ENCODE assay signal across 8 cellular contexts in the genomic region with DNA sequence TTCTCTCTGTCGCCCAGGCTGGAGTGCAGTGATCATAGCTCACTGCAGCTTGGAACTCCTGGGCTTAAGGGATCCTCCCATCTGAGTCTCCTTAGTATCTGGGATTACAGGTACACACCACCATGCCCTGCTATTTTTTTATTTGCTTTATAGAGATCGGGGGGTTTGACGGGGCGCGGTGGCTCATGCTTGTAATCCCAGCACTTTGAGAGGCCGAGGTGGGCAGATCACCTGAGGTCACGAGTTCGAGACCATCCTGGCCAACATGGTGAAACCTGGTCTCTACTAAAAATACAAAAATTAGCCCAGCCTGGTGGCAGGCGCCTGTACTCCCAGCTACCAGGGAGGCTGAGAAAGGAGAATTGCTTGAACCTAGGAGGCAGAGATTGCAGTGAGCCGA. TPM values are rescaled to one million over a fixed set of nuclear protein-coding genes. Genes with fewer than 3 reads are reported as not detected.
A peak's percentile ranks its signal among the peaks of the same experiment; 100 is the strongest.
DNase-seq lines count a peak whose midpoint lies in the region; ATAC-seq, FAIRE-seq and TF ChIP-seq lines count a peak whose summit lies in the region.
"Not testable (repeated sequence)": the region's sequence is repeated elsewhere in the genome, so short reads cannot be mapped to it uniquely, and the experiment has no call there.

No MANE protein-coding gene starts in this region.

- in situ Hi-C loops in K562 (cut with MboI): not testable (repeated sequence)

- peak overlapping the region; percentile 70 for H3K4me2 ChIP-seq in K562 (ENCODE audit: insufficient read depth, low read length)
- peak overlapping the region; percentile 55 for H3K4me2 ChIP-seq in fibroblast of lung (ENCODE audit: extremely low read depth, insufficient read depth, low read length)

- H3K36me3 Mint-ChIP-seq in Calu3 (ENCODE audit: insufficient read depth, unreplicated experiment): peaks cover 13% of the 10 kb centered on the region
- H3K36me3 Mint-ChIP-seq in activated CD4-positive, alpha-beta T cell treated with anti-CD3 and anti-CD28 coated beads, Interleukin-2, amount 10 ng/mL, durations not matched to agents 24 days and 14 days (ENCODE audit: low read depth): not testable (repeated sequence)

- H3K4me3 Mint-ChIP-seq in Calu3 (ENCODE audit: low read depth, unreplicated experiment): peak overlapping the region; percentile 86
- H3K4me3 Mint-ChIP-seq in activated CD4-positive, alpha-beta T cell treated with anti-CD3 and anti-CD28 coated beads, Interleukin-2, amount 10 ng/mL, durations not matched to agents 24 days and 14 days: peak overlapping the region; percentile 77

- not testable (repeated sequence) for BruUV-seq in Calu3 (replicated peaks; lab: Mats Ljungman, UMichigan); K562 (replicated peaks; lab: Mats Ljungman, UMichigan)

- not testable (repeated sequence) for ATAC-seq in K562

- H3K9me3 ChIP-seq in K562 (replicated peaks; ENCODE audit: control insufficient read depth, insufficient read depth, low read depth, low read length); fibroblast of lung (ENCODE audit: control insufficient read depth, insufficient read depth, low read depth, low read length); mononuclear cell (ENCODE audit: low read depth, low read length); prostate gland; tibial nerve: not testable (repeated sequence)

- H2AFZ ChIP-seq in K562 (ENCODE audit: low read depth, low read length) (peak overlapping the region; percentile 80), fibroblast of lung (ENCODE audit: low read length) (peak overlapping the region; percentile 74)

- H3K27me3 Mint-ChIP-seq in Calu3 (ENCODE audit: unreplicated experiment); activated CD4-positive, alpha-beta T cell treated with anti-CD3 and anti-CD28 coated beads, Interleukin-2, amount 10 ng/mL, durations not matched to agents 24 days and 14 days: not testable (repeated sequence)

- not testable (repeated sequence) for DNase-seq in Calu3; activated CD4-positive, alpha-beta T cell treated with anti-CD3 and anti-CD28 coated beads, Interleukin-2, amount 10 ng/mL, durations not matched to agents 24 days and 14 days; K562 (ENCODE audit: extremely low read depth in 1 of 4, low spot score in 3 of 4); fibroblast of lung (ENCODE audit: low read depth in 2 of 2); prostate gland (ENCODE audit: low spot score); tibial nerve (ENCODE audit: low spot score in 2 of 2)
- DNase-seq in NCI-H82 (lab: John Stamatoyannopoulos, UW): peak; percentile 70

- H3K9me3 Mint-ChIP-seq in Calu3 (ENCODE audit: low read depth, unreplicated experiment); activated CD4-positive, alpha-beta T cell treated with anti-CD3 and anti-CD28 coated beads, Interleukin-2, amount 10 ng/mL, durations not matched to agents 24 days and 14 days: not testable (repeated sequence)

- not testable (repeated sequence) for TF ChIP-seq POLR2A in K562 (conservative IDR thresholded peaks at IDR 0.05); prostate gland (IDR thresholded peaks at IDR 0.05); tibial nerve (IDR thresholded peaks at IDR 0.05)

- H4K20me1 ChIP-seq in K562 (replicated peaks; ENCODE audit: control insufficient read depth, insufficient read depth, low read length); fibroblast of lung (ENCODE audit: control insufficient read depth, extremely low read depth, insufficient read depth, low read length): not testable (repeated sequence)

- H3K9ac ChIP-seq in K562 (ENCODE audit: insufficient read depth in 1 of 2, low read depth in 2 of 2, low read length in 2 of 2): peak overlapping the region in 1 of 2 experiments; percentile 46; a peak in 1 of 4 replicates
- H3K9ac ChIP-seq in fibroblast of lung (ENCODE audit: insufficient read depth, low read length): not testable (repeated sequence)

- H3K9me1 ChIP-seq in K562 (ENCODE audit: control insufficient read depth, insufficient read depth, low read length): not testable (repeated sequence)

- not testable (repeated sequence) for FAIRE-seq in K562 (lab: Jason Lieb, UNC)

- not testable (repeated sequence) for H3K27ac Mint-ChIP-seq in Calu3 (ENCODE audit: unreplicated experiment)
- H3K27ac Mint-ChIP-seq in activated CD4-positive, alpha-beta T cell treated with anti-CD3 and anti-CD28 coated beads, Interleukin-2, amount 10 ng/mL, durations not matched to agents 24 days and 14 days: peak overlapping the region; percentile 96

- 84% methylated on average over 7 of the region's 10 CpGs for WGBS in K562 (ENCODE audit: insufficient coverage, low coverage, missing lambda C conversion rate)
- WGBS in prostate gland: 96% methylated on average over 10 of the region's 10 CpGs
- 94 to 96% methylated on average over 10 of the region's 10 CpGs for WGBS in tibial nerve, 2 donors

- H3K4me3 ChIP-seq in K562 (peak overlapping the region; percentile 91; the same call in 1 of the 2 replicates), mononuclear cell (ENCODE audit: low read length) (peak overlapping the region; percentile 29), tibial nerve (peak overlapping the region in 2 of 4 donors; percentile 93 to 99)
- H3K4me3 ChIP-seq in fibroblast of lung (replicated peaks in 1 of 4; ENCODE audit: control extremely low read depth in 1 of 4, insufficient read depth in 1 of 4, low read depth in 3 of 4, low read length in 4 of 4); prostate gland: not testable (repeated sequence)

- H3K79me2 ChIP-seq in K562 (ENCODE audit: control insufficient read depth, insufficient read depth, low read length): peaks cover 42% of the 10 kb centered on the region
- H3K79me2 ChIP-seq in fibroblast of lung (ENCODE audit: control insufficient read depth, insufficient read depth, low read length): peaks cover 39% of the 10 kb centered on the region

- CTCF ChIA-PET in Calu3 (lab: Charles Lee): interaction anchor here (1.0 kb wide), 1 partner anchor 167 kb away, joined by 6 read pairs; no protein-coding TSS in a partner anchor
- CTCF ChIA-PET in K562 (lab: Yijun Ruan, JAX; ENCODE audit: low intra/inter-chr PET ratio): interaction anchor here (1.1 kb wide), 1 partner anchor 152 kb away, joined by 4 read pairs; no protein-coding TSS in a partner anchor

- H3K4me1 ChIP-seq in K562 (replicated peaks in 1 of 2; ENCODE audit: control insufficient read depth in 2 of 2, insufficient read depth in 2 of 2, low read length in 2 of 2) (peaks cover 2 to 25% of the 10 kb centered on the region in 2 experiments; a peak in 3 of 5 replicates), mononuclear cell (ENCODE audit: insufficient read depth, low read length) (peaks cover 26% of the 10 kb centered on the region), tibial nerve (peaks cover 0 to 28% (median 6%) of the 10 kb centered on the region in 4 donors)
- not testable (repeated sequence) for H3K4me1 ChIP-seq in fibroblast of lung (ENCODE audit: control insufficient read depth, extremely low read depth, insufficient read depth, low read length); prostate gland (replicated peaks)

- intact Hi-C loops in Calu3 (cut with micrococcal nuclease; ENCODE audit: unreplicated experiment): not testable (repeated sequence)
- intact Hi-C loops in activated CD4-positive, alpha-beta T cell treated with anti-CD3 and anti-CD28 coated beads, Interleukin-2, amount 10 ng/mL, durations not matched to agents 24 days and 14 days (cut with micrococcal nuclease): loop anchor here (5.0 to 10.0 kb wide), 2 partner anchors 578 to 1965 kb away; partner anchors contain the start of genes MNT, PFN1, RNF167 and SLC25A11
- intact Hi-C loops in K562 (cut with micrococcal nuclease) (loop anchor here (2.0 kb wide), 1 partner anchor 62 kb away; no protein-coding TSS in a partner anchor), prostate gland (cut with DNase I) (loop anchor here (5.0 to 10.0 kb wide), 2 partner anchors 48 to 150 kb away; no protein-coding TSS in a partner anchor)

- TF ChIP-seq EP300 in K562 (IDR thresholded peaks at IDR 0.05; ENCODE audit: low read length); tibial nerve (IDR thresholded peaks at IDR 0.05): not testable (repeated sequence)

- H3K27me3 ChIP-seq in K562 (ENCODE audit: control insufficient read depth in 2 of 2, insufficient read depth in 2 of 2, low read length in 2 of 2); fibroblast of lung (ENCODE audit: control insufficient read depth, insufficient read depth, low read length); mononuclear cell (ENCODE audit: insufficient read depth, low read length); prostate gland (replicated peaks; ENCODE audit: insufficient read depth); tibial nerve: not testable (repeated sequence)

- H3K4me1 Mint-ChIP-seq in Calu3 (ENCODE audit: low read depth, unreplicated experiment): not testable (repeated sequence)
- peaks cover 25% of the 10 kb centered on the region for H3K4me1 Mint-ChIP-seq in activated CD4-positive, alpha-beta T cell treated with anti-CD3 and anti-CD28 coated beads, Interleukin-2, amount 10 ng/mL, durations not matched to agents 24 days and 14 days

- POLR2A ChIA-PET in K562 (lab: Yijun Ruan, JAX): interaction anchor here (0.6 kb wide), 1 partner anchor 368 kb away, joined by 4 read pairs; no protein-coding TSS in a partner anchor

- peaks cover 12% of the 10 kb centered on the region; the same call in 1 of the 3 replicates for H3K36me3 ChIP-seq in K562 (ENCODE audit: control insufficient read depth, insufficient read depth, low read length)
- not testable (repeated sequence) for H3K36me3 ChIP-seq in fibroblast of lung (ENCODE audit: control insufficient read depth, insufficient read depth, low read length); prostate gland; tibial nerve

- H3K27ac ChIP-seq in K562 (ENCODE audit: extremely low read depth, low read depth, low read length): peak overlapping the region; percentile 49
- H3K27ac ChIP-seq in fibroblast of lung (ENCODE audit: insufficient read depth, low read length): not testable (repeated sequence)
- peak overlapping the region; percentile 87 to 96 for H3K27ac ChIP-seq in prostate gland
- peak overlapping the region; percentile 88 to 98 (median 94) for H3K27ac ChIP-seq in tibial nerve

- not testable (repeated sequence) for TF ChIP-seq RAD21 in K562 (CRISPR knock-in tag; conservative IDR thresholded peaks at IDR 0.05 in 1 of 2, IDR thresholded peaks at IDR 0.05 in 1 of 2)

- not testable (repeated sequence) for TF ChIP-seq CTCF in Calu3 (IDR thresholded peaks at IDR 0.05; ENCODE audit: unreplicated experiment); K562 (IDR thresholded peaks at IDR 0.05 in 2 of 3, conservative IDR thresholded peaks at IDR 0.05 in 1 of 3; ENCODE audit: insufficient read depth in 2 of 3, low read depth in 1 of 3, low read length in 3 of 3); fibroblast of lung (conservative IDR thresholded peaks at IDR 0.05 in 1 of 2, IDR thresholded peaks at IDR 0.05 in 1 of 2; ENCODE audit: low read depth in 1 of 2, low read length in 2 of 2); prostate gland (IDR thresholded peaks at IDR 0.05); tibial nerve (IDR thresholded peaks at IDR 0.05)

RNA-seq across cellular contexts. Expression of gene UBE2G1, which starts 0.7 kb away (rescaled TPM):
- 52.0 and 52.5 TPM in 2 replicates for total RNA-seq in Calu3 (2022)
- 74.8 and 77.3 TPM in 2 replicates for total RNA-seq in activated CD4-positive, alpha-beta T cell treated with anti-CD3 and anti-CD28 coated beads, Interleukin-2, amount 10 ng/mL, durations not matched to agents 24 days and 14 days
- 8.0 and 17.2 TPM in 2 replicates for total RNA-seq in K562 (2011; cell fraction: chromatin; rRNA removed; ENCODE audit: low replicate concordance)
- total RNA-seq in K562 (2011; cell fraction: nucleolus; rRNA removed): 8.7 and 10.5 TPM in 2 replicates
- 13.7 and 19.2 TPM in 2 replicates for total RNA-seq in K562 (2011; cell fraction: nucleoplasm; rRNA removed)
- total RNA-seq in K562 (2014; rRNA removed): 46.5 and 48.8 TPM in 2 replicates
- 25.2 and 30.7 TPM in 2 replicates for total RNA-seq in K562 (2014; rRNA removed; fragmentation: Illumina TruSeq; extraction: Trizol)
- 28.4 and 28.9 TPM in 2 replicates for total RNA-seq in K562 (2015; rRNA removed; fragmentation: Illumina TruSeq; extraction: Trizol)
- 65.9 and 70.1 TPM in 2 replicates for total RNA-seq in K562 (2021)
- polyA plus RNA-seq in K562 (2011; rRNA removed): 26.7 and 39.6 TPM in 2 replicates
- 16.9 and 21.1 TPM in 2 replicates for polyA plus RNA-seq in K562 (2011; cell fraction: cytosol; rRNA removed)
- polyA plus RNA-seq in K562 (2011; cell fraction: nucleus; rRNA removed): 9.6 and 10.6 TPM in 2 replicates
- 33.0 and 37.8 TPM in 2 replicates for polyA plus RNA-seq in K562 (2012)
- 28.8 and 36.7 TPM in 2 replicates for polyA plus RNA-seq in K562 (2014; fragmentation: Illumina TruSeq; extraction: Trizol)
- 10 to 100 TPM; 10.1 to 16.4 TPM for polyA plus RNA-seq in K562 (2014; fragmentation: Nextera tagmentation; extraction: Ambion mirVana)
- polyA plus RNA-seq in K562 (2014; rRNA removed): 29.0 and 29.7 TPM in 2 replicates
- polyA minus RNA-seq in K562 (2011; rRNA and poly(A)+ RNA removed): 26.1 and 30.5 TPM in 2 replicates
- polyA minus RNA-seq in K562 (2011; cell fraction: cytosol; rRNA and poly(A)+ RNA removed): 22.1 and 25.4 TPM in 2 replicates
- polyA minus RNA-seq in K562 (2011; cell fraction: nucleus; rRNA and poly(A)+ RNA removed): 8.8 TPM in 2 replicates
- total RNA-seq in fibroblast of lung: 24.4 and 30.7 TPM in 2 replicates
- polyA plus RNA-seq in fibroblast of lung: 45.2 and 48.4 TPM in 2 replicates
- polyA plus RNA-seq in fibroblast of lung (2012): 35.5 and 37.2 TPM in 2 replicates
- 10.1 and 10.3 TPM in 2 replicates for polyA minus RNA-seq in fibroblast of lung (ENCODE audit: low replicate concordance)
- 76.4 TPM for total RNA-seq in mononuclear cell
- total RNA-seq in prostate gland: 10 to 100 TPM; 54.1 to 59.3 TPM
- total RNA-seq in tibial nerve: 10 to 100 TPM; 30.4 to 50.7 (median 38.3) TPM
